8 cellular contexts compared by ENCODE assay signal in the genomic region with DNA sequence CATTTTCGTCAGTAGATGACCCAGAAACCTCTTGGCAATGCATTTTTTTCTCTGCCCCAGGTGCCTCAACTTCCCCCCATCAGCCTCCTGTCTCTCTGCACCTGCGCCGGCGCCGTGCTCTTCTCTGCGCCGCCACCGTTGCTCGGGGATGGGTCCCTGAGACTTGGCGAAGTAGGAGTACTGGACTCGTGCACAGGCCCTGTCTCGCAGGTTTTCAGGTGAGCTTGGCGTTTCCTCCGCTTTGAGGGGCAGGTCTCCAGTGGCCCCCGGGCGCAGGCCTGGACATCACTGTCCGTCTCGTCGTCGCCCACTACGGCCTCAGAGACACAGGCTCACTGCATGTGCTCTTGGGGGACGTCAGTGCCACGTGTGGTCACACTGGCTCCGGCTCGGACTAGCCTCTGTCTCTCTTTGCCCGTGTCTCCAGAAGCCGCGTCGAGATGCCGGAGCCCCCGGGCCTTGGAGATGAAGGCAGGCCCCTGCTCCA.
A peak's percentile ranks its signal among the peaks of the same experiment; 100 is the strongest.
DNase-seq lines count a peak whose midpoint lies in the region; ATAC-seq, FAIRE-seq and TF ChIP-seq lines count a peak whose summit lies in the region.
"Not testable (repeated sequence)": the region's sequence is repeated elsewhere in the genome, so short reads cannot be mapped to it uniquely, and the experiment has no call there.

No MANE protein-coding gene starts in this region.

- not testable (repeated sequence) for H3K9me1 ChIP-seq in K562 (ENCODE audit: control insufficient read depth, insufficient read depth, low read length)

- H3K9me3 Mint-ChIP-seq in activated CD4-positive, alpha-beta memory T cell treated with anti-CD3 and anti-CD28 coated beads for 36 hours: not testable (repeated sequence)

- H3F3A ChIP-seq in DOHH2 (ENCODE audit: control insufficient read depth, insufficient read depth): not testable (repeated sequence)

- peak overlapping the region; percentile 97 for H3K4me3 Mint-ChIP-seq in activated CD4-positive, alpha-beta memory T cell treated with anti-CD3 and anti-CD28 coated beads for 36 hours

- H3K36me3 Mint-ChIP-seq in activated CD4-positive, alpha-beta memory T cell treated with anti-CD3 and anti-CD28 coated beads for 36 hours: not testable (repeated sequence)

- not testable (repeated sequence) for BruUV-seq in K562 (replicated peaks; lab: Mats Ljungman, UMichigan)

- H4K20me1 ChIP-seq in DOHH2 (ENCODE audit: control insufficient read depth, insufficient read depth, low read depth, low read length); K562 (replicated peaks; ENCODE audit: control insufficient read depth, insufficient read depth, low read length): not testable (repeated sequence)

- TF ChIP-seq EP300 in K562 (IDR thresholded peaks at IDR 0.05; ENCODE audit: low read length): not testable (repeated sequence)

- intact Hi-C loops in activated CD4-positive, alpha-beta memory T cell treated with anti-CD3 and anti-CD28 coated beads for 36 hours (cut with micrococcal nuclease); K562 (cut with micrococcal nuclease); mucosa of descending colon (cut with DNase I, micrococcal nuclease); sciatic nerve (cut with DNase I); uterus (cut with DNase I; ENCODE audit: low total_unique reads): not testable (repeated sequence)

- not testable (repeated sequence) for TF ChIP-seq POLR2A in K562 (conservative IDR thresholded peaks at IDR 0.05); uterus (IDR thresholded peaks at IDR 0.05)

- not testable (repeated sequence) for H3K27me3 ChIP-seq in DOHH2 (ENCODE audit: control insufficient read depth, low read length); K562 (ENCODE audit: control insufficient read depth in 2 of 2, insufficient read depth in 2 of 2, low read length in 2 of 2); uterus

- H3K27ac ChIP-seq in DOHH2 (ENCODE audit: low read depth, low read length): peak overlapping the region; percentile 43
- H3K27ac ChIP-seq in K562 (ENCODE audit: extremely low read depth, low read depth, low read length): not testable (repeated sequence)
- H3K27ac ChIP-seq in uterus: peak overlapping the region; percentile 78 to 83

- POLR2A ChIA-PET in activated CD4-positive, alpha-beta memory T cell treated with anti-CD3 and anti-CD28 coated beads for 36 hours (lab: Charles Lee); K562 (lab: Yijun Ruan, JAX): not testable (repeated sequence)

- H3K27me3 Mint-ChIP-seq in activated CD4-positive, alpha-beta memory T cell treated with anti-CD3 and anti-CD28 coated beads for 36 hours: not testable (repeated sequence)

- WGBS in K562 (ENCODE audit: insufficient coverage, low coverage, missing lambda C conversion rate): 53% methylated on average over 18 of the region's 31 CpGs

- peaks cover 11% of the 10 kb centered on the region for H3K4me1 ChIP-seq in DOHH2 (ENCODE audit: control insufficient read depth, low read length)
- H3K4me1 ChIP-seq in K562 (replicated peaks in 1 of 2; ENCODE audit: control insufficient read depth in 2 of 2, insufficient read depth in 2 of 2, low read length in 2 of 2); mucosa of descending colon (ENCODE audit: low read depth); uterus: not testable (repeated sequence)

- peak; percentile 25 for DNase-seq in NCI-H69 (lab: John Stamatoyannopoulos, UW)
- DNase-seq in activated CD4-positive, alpha-beta memory T cell treated with anti-CD3 and anti-CD28 coated beads for 36 hours: peak; percentile 26
- not testable (repeated sequence) for DNase-seq in K562 (ENCODE audit: extremely low read depth in 1 of 4, low spot score in 3 of 4); fibroblast of the aortic adventitia (ENCODE audit: low read depth); uterus
- peak; percentile 12 to 56 (median 51) for DNase-seq in mucosa of descending colon
- DNase-seq in sciatic nerve (ENCODE audit: low spot score): peak; percentile 59

- H3K4me1 Mint-ChIP-seq in activated CD4-positive, alpha-beta memory T cell treated with anti-CD3 and anti-CD28 coated beads for 36 hours (ENCODE audit: low read depth): not testable (repeated sequence)

- not testable (repeated sequence) for H3K9me2 ChIP-seq in DOHH2 (replicated peaks; ENCODE audit: control insufficient read depth, low read length)

- H3K9ac ChIP-seq in K562 (ENCODE audit: insufficient read depth in 1 of 2, low read depth in 2 of 2, low read length in 2 of 2): not testable (repeated sequence)

- peak overlapping the region; percentile 87 for H3K27ac Mint-ChIP-seq in activated CD4-positive, alpha-beta memory T cell treated with anti-CD3 and anti-CD28 coated beads for 36 hours

- peaks cover 17% of the 10 kb centered on the region for H3K79me2 ChIP-seq in DOHH2 (ENCODE audit: control insufficient read depth, low read length)
- H3K79me2 ChIP-seq in K562 (ENCODE audit: control insufficient read depth, insufficient read depth, low read length): not testable (repeated sequence)

- FAIRE-seq in K562 (lab: Jason Lieb, UNC): not testable (repeated sequence)

- in situ Hi-C loops in K562 (cut with MboI): not testable (repeated sequence)

- not testable (repeated sequence) for H3K36me3 ChIP-seq in DOHH2 (ENCODE audit: control insufficient read depth, low read length); K562 (ENCODE audit: control insufficient read depth, insufficient read depth, low read length); mucosa of descending colon (ENCODE audit: low read depth); uterus

- H3K9me3 ChIP-seq in DOHH2 (ENCODE audit: control insufficient read depth, insufficient read depth, low read length); K562 (replicated peaks; ENCODE audit: control insufficient read depth, insufficient read depth, low read depth, low read length); mucosa of descending colon; uterus: not testable (repeated sequence)

- CTCF ChIA-PET in activated CD4-positive, alpha-beta memory T cell treated with anti-CD3 and anti-CD28 coated beads for 36 hours (lab: Charles Lee); K562 (lab: Yijun Ruan, JAX; ENCODE audit: low intra/inter-chr PET ratio): not testable (repeated sequence)

- not testable (repeated sequence) for TF ChIP-seq CTCF in DOHH2 (IDR thresholded peaks at IDR 0.05; ENCODE audit: low read depth, low read length, poor library complexity, severe bottlenecking); K562 (IDR thresholded peaks at IDR 0.05 in 2 of 3, conservative IDR thresholded peaks at IDR 0.05 in 1 of 3; ENCODE audit: insufficient read depth in 2 of 3, low read depth in 1 of 3, low read length in 3 of 3); fibroblast of the aortic adventitia (IDR thresholded peaks at IDR 0.05; ENCODE audit: insufficient read depth, low read length); mucosa of descending colon (IDR thresholded peaks at IDR 0.05); uterus (IDR thresholded peaks at IDR 0.05)

- ATAC-seq in K562, mucosa of descending colon, sciatic nerve: not testable (repeated sequence)

- not testable (repeated sequence) for TF ChIP-seq RAD21 in K562 (CRISPR knock-in tag; conservative IDR thresholded peaks at IDR 0.05 in 1 of 2, IDR thresholded peaks at IDR 0.05 in 1 of 2)

- H2AFZ ChIP-seq in K562 (ENCODE audit: low read depth, low read length): not testable (repeated sequence)

- H3K4me2 ChIP-seq in DOHH2 (ENCODE audit: low read length) (peak overlapping the region; percentile 56), K562 (ENCODE audit: insufficient read depth, low read length) (peak overlapping the region; percentile 25; the same call in 1 of the 2 replicates)

- H3K4me3 ChIP-seq in DOHH2 (ENCODE audit: low read length): peak overlapping the region; percentile 80
- H3K4me3 ChIP-seq in K562: peak overlapping the region; percentile 56; the same call in 1 of the 2 replicates
- H3K4me3 ChIP-seq in fibroblast of the aortic adventitia (ENCODE audit: low read depth, low read length): peak overlapping the region; percentile 47
- H3K4me3 ChIP-seq in mucosa of descending colon: peak overlapping the region; percentile 42
- H3K4me3 ChIP-seq in uterus: peak overlapping the region; percentile 64 to 72

TF ChIP-seq in K562, 482 proteins besides CTCF, POLR2A, EP300 and RAD21 (continues in another document):
- TF ChIP-seq L3MBTL2 (IDR thresholded peaks at IDR 0.05) (peak; percentile 43), RBFOX2 (IDR thresholded peaks at IDR 0.05; ENCODE audit: low read depth, low read length) (peak; percentile 11; the same call in 1 of the 2 replicates)
